In the genomic region with DNA sequence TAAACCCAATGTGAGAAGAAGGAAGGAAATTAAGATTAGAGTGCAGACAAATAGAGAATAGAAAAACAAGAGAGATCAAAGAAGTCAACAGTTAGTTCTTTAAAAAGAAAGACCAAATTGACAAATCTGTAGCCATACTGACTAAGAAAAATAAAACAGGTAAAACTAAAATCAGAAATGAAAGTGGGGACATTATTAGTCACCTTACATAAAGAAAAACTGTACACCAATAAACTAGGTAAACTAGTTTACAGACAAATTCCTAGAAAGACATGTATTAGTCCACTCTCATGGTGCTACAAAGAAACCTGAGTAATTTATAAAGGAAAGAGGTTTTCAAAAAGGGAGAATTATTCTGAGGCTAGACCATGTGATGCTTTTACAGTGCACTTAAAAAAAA, we compare ENCODE assay signal across 1 cellular context.
TF ChIP-seq lines count a peak whose summit lies in the region.

No MANE protein-coding gene starts in this region.

TF ChIP-seq in GM23338, 12 proteins besides CTCF, POLR2A, EP300 and RAD21 (continued from another document):
- TF ChIP-seq, protein P1, sequence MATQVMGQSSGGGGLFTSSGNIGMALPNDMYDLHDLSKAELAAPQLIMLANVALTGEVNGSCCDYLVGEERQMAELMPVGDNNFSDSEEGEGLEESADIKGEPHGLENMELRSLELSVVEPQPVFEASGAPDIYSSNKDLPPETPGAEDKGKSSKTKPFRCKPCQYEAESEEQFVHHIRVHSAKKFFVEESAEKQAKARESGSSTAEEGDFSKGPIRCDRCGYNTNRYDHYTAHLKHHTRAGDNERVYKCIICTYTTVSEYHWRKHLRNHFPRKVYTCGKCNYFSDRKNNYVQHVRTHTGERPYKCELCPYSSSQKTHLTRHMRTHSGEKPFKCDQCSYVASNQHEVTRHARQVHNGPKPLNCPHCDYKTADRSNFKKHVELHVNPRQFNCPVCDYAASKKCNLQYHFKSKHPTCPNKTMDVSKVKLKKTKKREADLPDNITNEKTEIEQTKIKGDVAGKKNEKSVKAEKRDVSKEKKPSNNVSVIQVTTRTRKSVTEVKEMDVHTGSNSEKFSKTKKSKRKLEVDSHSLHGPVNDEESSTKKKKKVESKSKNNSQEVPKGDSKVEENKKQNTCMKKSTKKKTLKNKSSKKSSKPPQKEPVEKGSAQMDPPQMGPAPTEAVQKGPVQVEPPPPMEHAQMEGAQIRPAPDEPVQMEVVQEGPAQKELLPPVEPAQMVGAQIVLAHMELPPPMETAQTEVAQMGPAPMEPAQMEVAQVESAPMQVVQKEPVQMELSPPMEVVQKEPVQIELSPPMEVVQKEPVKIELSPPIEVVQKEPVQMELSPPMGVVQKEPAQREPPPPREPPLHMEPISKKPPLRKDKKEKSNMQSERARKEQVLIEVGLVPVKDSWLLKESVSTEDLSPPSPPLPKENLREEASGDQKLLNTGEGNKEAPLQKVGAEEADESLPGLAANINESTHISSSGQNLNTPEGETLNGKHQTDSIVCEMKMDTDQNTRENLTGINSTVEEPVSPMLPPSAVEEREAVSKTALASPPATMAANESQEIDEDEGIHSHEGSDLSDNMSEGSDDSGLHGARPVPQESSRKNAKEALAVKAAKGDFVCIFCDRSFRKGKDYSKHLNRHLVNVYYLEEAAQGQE (IDR thresholded peaks at IDR 0.05; ENCODE audit: unreplicated experiment): no peak
- no peak for TF ChIP-seq ZNF114 (CRISPR knock-in tag; IDR thresholded peaks at IDR 0.05)
- TF ChIP-seq, protein P2, sequence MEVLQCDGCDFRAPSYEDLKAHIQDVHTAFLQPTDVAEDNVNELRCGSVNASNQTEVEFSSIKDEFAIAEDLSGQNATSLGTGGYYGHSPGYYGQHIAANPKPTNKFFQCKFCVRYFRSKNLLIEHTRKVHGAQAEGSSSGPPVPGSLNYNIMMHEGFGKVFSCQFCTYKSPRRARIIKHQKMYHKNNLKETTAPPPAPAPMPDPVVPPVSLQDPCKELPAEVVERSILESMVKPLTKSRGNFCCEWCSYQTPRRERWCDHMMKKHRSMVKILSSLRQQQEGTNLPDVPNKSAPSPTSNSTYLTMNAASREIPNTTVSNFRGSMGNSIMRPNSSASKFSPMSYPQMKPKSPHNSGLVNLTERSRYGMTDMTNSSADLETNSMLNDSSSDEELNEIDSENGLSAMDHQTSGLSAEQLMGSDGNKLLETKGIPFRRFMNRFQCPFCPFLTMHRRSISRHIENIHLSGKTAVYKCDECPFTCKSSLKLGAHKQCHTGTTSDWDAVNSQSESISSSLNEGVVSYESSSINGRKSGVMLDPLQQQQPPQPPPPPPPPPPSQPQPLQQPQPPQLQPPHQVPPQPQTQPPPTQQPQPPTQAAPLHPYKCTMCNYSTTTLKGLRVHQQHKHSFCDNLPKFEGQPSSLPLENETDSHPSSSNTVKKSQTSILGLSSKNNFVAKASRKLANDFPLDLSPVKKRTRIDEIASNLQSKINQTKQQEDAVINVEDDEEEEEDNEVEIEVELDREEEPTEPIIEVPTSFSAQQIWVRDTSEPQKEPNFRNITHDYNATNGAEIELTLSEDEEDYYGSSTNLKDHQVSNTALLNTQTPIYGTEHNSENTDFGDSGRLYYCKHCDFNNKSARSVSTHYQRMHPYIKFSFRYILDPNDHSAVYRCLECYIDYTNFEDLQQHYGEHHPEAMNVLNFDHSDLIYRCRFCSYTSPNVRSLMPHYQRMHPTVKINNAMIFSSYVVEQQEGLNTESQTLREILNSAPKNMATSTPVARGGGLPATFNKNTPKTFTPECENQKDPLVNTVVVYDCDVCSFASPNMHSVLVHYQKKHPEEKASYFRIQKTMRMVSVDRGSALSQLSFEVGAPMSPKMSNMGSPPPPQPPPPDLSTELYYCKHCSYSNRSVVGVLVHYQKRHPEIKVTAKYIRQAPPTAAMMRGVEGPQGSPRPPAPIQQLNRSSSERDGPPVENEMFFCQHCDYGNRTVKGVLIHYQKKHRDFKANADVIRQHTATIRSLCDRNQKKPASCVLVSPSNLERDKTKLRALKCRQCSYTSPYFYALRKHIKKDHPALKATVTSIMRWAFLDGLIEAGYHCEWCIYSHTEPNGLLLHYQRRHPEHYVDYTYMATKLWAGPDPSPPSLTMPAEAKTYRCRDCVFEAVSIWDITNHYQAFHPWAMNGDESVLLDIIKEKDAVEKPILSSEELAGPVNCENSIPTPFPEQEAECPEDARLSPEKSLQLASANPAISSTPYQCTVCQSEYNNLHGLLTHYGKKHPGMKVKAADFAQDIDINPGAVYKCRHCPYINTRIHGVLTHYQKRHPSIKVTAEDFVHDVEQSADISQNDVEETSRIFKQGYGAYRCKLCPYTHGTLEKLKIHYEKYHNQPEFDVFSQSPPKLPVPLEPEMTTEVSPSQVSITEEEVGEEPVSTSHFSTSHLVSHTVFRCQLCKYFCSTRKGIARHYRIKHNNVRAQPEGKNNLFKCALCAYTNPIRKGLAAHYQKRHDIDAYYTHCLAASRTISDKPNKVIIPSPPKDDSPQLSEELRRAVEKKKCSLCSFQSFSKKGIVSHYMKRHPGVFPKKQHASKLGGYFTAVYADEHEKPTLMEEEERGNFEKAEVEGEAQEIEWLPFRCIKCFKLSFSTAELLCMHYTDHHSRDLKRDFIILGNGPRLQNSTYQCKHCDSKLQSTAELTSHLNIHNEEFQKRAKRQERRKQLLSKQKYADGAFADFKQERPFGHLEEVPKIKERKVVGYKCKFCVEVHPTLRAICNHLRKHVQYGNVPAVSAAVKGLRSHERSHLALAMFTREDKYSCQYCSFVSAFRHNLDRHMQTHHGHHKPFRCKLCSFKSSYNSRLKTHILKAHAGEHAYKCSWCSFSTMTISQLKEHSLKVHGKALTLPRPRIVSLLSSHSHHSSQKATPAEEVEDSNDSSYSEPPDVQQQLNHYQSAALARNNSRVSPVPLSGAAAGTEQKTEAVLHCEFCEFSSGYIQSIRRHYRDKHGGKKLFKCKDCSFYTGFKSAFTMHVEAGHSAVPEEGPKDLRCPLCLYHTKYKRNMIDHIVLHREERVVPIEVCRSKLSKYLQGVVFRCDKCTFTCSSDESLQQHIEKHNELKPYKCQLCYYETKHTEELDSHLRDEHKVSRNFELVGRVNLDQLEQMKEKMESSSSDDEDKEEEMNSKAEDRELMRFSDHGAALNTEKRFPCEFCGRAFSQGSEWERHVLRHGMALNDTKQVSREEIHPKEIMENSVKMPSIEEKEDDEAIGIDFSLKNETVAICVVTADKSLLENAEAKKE (CRISPR knock-in tag; IDR thresholded peaks at IDR 0.05): no peak
- TF ChIP-seq, protein P3, sequence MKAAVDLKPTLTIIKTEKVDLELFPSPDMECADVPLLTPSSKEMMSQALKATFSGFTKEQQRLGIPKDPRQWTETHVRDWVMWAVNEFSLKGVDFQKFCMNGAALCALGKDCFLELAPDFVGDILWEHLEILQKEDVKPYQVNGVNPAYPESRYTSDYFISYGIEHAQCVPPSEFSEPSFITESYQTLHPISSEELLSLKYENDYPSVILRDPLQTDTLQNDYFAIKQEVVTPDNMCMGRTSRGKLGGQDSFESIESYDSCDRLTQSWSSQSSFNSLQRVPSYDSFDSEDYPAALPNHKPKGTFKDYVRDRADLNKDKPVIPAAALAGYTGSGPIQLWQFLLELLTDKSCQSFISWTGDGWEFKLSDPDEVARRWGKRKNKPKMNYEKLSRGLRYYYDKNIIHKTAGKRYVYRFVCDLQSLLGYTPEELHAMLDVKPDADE (IDR thresholded peaks at IDR 0.05): no peak
- TF ChIP-seq EZH2phosphoT487 (IDR thresholded peaks at IDR 0.05; ENCODE audit: unreplicated experiment): no peak
- TF ChIP-seq JUNB (IDR thresholded peaks at IDR 0.05; ENCODE audit: unreplicated experiment): no peak
